ENCODE assay signal across 8 cellular contexts in genomic region chr20:38034108-38034649, GRCh38. TPM values are rescaled to one million over a fixed set of nuclear protein-coding genes. Genes with fewer than 3 reads are reported as not detected.
DNase-seq lines count a peak whose midpoint lies in the region; ATAC-seq and TF ChIP-seq lines count a peak whose summit lies in the region.

No MANE protein-coding gene starts in this region.

- no peaks in the 10 kb centered on the region for H3K27me3 ChIP-seq in CD4-positive, CD25-positive, alpha-beta regulatory T cell (ENCODE audit: control insufficient read depth, insufficient read depth, low read length)
- no peaks in the 10 kb centered on the region for H3K27me3 ChIP-seq in iPS-15b (ENCODE audit: control insufficient read depth, insufficient read depth, low read length)

- H3K27ac Mint-ChIP-seq in CD4-positive, CD25-positive, alpha-beta regulatory T cell = peak overlapping the region; percentile 98 to 99 (median 98)
- peak overlapping the region; percentile 98 for H3K27ac Mint-ChIP-seq in activated T-helper 2 cell treated with anti-CD3 and anti-CD28 coated beads, Interferon-gamma antibody, Interleukin-2, Interleukin-4, amounts not matched to agents 10 μg/mL and 5 μg/mL and 100 μg/mL, durations not matched to agents 14 hours and 24 hours and 36 hours
- peak overlapping the region; percentile 99 to 100 for H3K27ac Mint-ChIP-seq in stimulated activated naive CD8-positive, alpha-beta T cell treated with anti-CD3 and anti-CD28 coated beads, Interleukin-15, amount 100 ng/mL, for 72 hours

- intact Hi-C loops in activated T-helper 2 cell treated with anti-CD3 and anti-CD28 coated beads, Interferon-gamma antibody, Interleukin-2, Interleukin-4, amounts not matched to agents 10 μg/mL and 5 μg/mL and 100 μg/mL, durations not matched to agents 14 hours and 24 hours and 36 hours (cut with micrococcal nuclease) = no loop called here

- DNase-seq in CD4-positive, CD25-positive, alpha-beta regulatory T cell = no peak
- no peak for DNase-seq in activated T-helper 2 cell treated with anti-CD3 and anti-CD28 coated beads, Interferon-gamma antibody, Interleukin-2, Interleukin-4, amounts not matched to agents 10 μg/mL and 5 μg/mL and 100 μg/mL, durations not matched to agents 14 hours and 24 hours and 36 hours (ENCODE audit: low spot score)
- no peak for DNase-seq in stimulated activated naive CD8-positive, alpha-beta T cell treated with anti-CD3 and anti-CD28 coated beads, Interleukin-15, amount 100 ng/mL, for 72 hours
- DNase-seq in putamen (ENCODE audit: low spot score) (no peak), HuH-7.5 (ENCODE audit: low spot score) (no peak), SHP77 (lab: John Stamatoyannopoulos, UW) (no peak)

- H3K4me3 ChIP-seq in CD4-positive, CD25-positive, alpha-beta regulatory T cell (ENCODE audit: low read depth, low read length) = peak overlapping the region; percentile 93
- H3K4me3 ChIP-seq in HEK293 (ENCODE audit: low read depth, low read length) = peak overlapping the region; percentile 90
- peak overlapping the region; percentile 66 for H3K4me3 ChIP-seq in iPS-15b (ENCODE audit: low read depth, low read length)

- H3K27me3 Mint-ChIP-seq in CD4-positive, CD25-positive, alpha-beta regulatory T cell = no peaks in the 10 kb centered on the region
- H3K27me3 Mint-ChIP-seq in activated T-helper 2 cell treated with anti-CD3 and anti-CD28 coated beads, Interferon-gamma antibody, Interleukin-2, Interleukin-4, amounts not matched to agents 10 μg/mL and 5 μg/mL and 100 μg/mL, durations not matched to agents 14 hours and 24 hours and 36 hours (ENCODE audit: low read depth) = no peaks in the 10 kb centered on the region
- no peaks in the 10 kb centered on the region for H3K27me3 Mint-ChIP-seq in stimulated activated naive CD8-positive, alpha-beta T cell treated with anti-CD3 and anti-CD28 coated beads, Interleukin-15, amount 100 ng/mL, for 72 hours

- no peaks in the 10 kb centered on the region for H3K9me3 Mint-ChIP-seq in CD4-positive, CD25-positive, alpha-beta regulatory T cell
- H3K9me3 Mint-ChIP-seq in activated T-helper 2 cell treated with anti-CD3 and anti-CD28 coated beads, Interferon-gamma antibody, Interleukin-2, Interleukin-4, amounts not matched to agents 10 μg/mL and 5 μg/mL and 100 μg/mL, durations not matched to agents 14 hours and 24 hours and 36 hours = no peaks in the 10 kb centered on the region
- no peaks in the 10 kb centered on the region for H3K9me3 Mint-ChIP-seq in stimulated activated naive CD8-positive, alpha-beta T cell treated with anti-CD3 and anti-CD28 coated beads, Interleukin-15, amount 100 ng/mL, for 72 hours

- peaks cover 9% of the 10 kb centered on the region for H3K36me3 ChIP-seq in CD4-positive, CD25-positive, alpha-beta regulatory T cell (ENCODE audit: control insufficient read depth, insufficient read depth, low read length)
- peaks cover 9 to 50% of the 10 kb centered on the region in 2 experiments; a peak in 2 of 3 replicates for H3K36me3 ChIP-seq in HEK293 (ENCODE audit: control insufficient read depth in 2 of 2, insufficient read depth in 1 of 2, low read length in 2 of 2)
- no peaks in the 10 kb centered on the region for H3K36me3 ChIP-seq in iPS-15b (ENCODE audit: control insufficient read depth, insufficient read depth, low read length)

- no peaks in the 10 kb centered on the region for H3K9me3 ChIP-seq in CD4-positive, CD25-positive, alpha-beta regulatory T cell (ENCODE audit: control insufficient read depth in 2 of 2, low read length in 2 of 2)
- H3K9me3 ChIP-seq in HEK293 (ENCODE audit: control insufficient read depth, insufficient read depth, low read depth, low read length) (no peaks in the 10 kb centered on the region), iPS-15b (ENCODE audit: control insufficient read depth, insufficient read depth, low read length) (no peaks in the 10 kb centered on the region)

- no peak for TF ChIP-seq CTCF in HEK293 (tag by site-specific recombination; IDR thresholded peaks at IDR 0.05)

- no peak for ATAC-seq in CD4-positive, CD25-positive, alpha-beta regulatory T cell (ENCODE audit: low read depth in 2 of 2)
- peak; percentile 35 for ATAC-seq in stimulated activated naive CD8-positive, alpha-beta T cell treated with anti-CD3 and anti-CD28 coated beads, Interleukin-15, amount 100 ng/mL, for 72 hours

- peaks cover 13% of the 10 kb centered on the region for H3K36me3 Mint-ChIP-seq in CD4-positive, CD25-positive, alpha-beta regulatory T cell
- H3K36me3 Mint-ChIP-seq in activated T-helper 2 cell treated with anti-CD3 and anti-CD28 coated beads, Interferon-gamma antibody, Interleukin-2, Interleukin-4, amounts not matched to agents 10 μg/mL and 5 μg/mL and 100 μg/mL, durations not matched to agents 14 hours and 24 hours and 36 hours (ENCODE audit: low read depth) = peaks cover 36% of the 10 kb centered on the region

- peaks cover 49% of the 10 kb centered on the region for H3K4me1 ChIP-seq in CD4-positive, CD25-positive, alpha-beta regulatory T cell (ENCODE audit: control insufficient read depth, insufficient read depth, low read length, poor library complexity, severe bottlenecking)
- H3K4me1 ChIP-seq in HEK293 (ENCODE audit: control insufficient read depth, insufficient read depth, low read length) (no peaks in the 10 kb centered on the region), iPS-15b (ENCODE audit: control insufficient read depth, insufficient read depth, low read length) (peaks cover 10% of the 10 kb centered on the region)

- POLR2A ChIA-PET in HEK293 (lab: Yijun Ruan, JAX) = interaction anchor here (1.3 to 2.5 kb wide), 8 partner anchors 9 to 147 kb away, joined by 3 to 12 read pairs (median 4); no protein-coding TSS in a partner anchor

- CTCF ChIA-PET in HEK293 (lab: Yijun Ruan, JAX) = interaction anchor here (0.8 to 1.7 kb wide), 4 partner anchors 14 to 187 kb away, joined by 3 to 7 read pairs (median 4); no protein-coding TSS in a partner anchor

- H3K4me3 Mint-ChIP-seq in CD4-positive, CD25-positive, alpha-beta regulatory T cell = peak overlapping the region; percentile 96 to 99 (median 97)
- H3K4me3 Mint-ChIP-seq in activated T-helper 2 cell treated with anti-CD3 and anti-CD28 coated beads, Interferon-gamma antibody, Interleukin-2, Interleukin-4, amounts not matched to agents 10 μg/mL and 5 μg/mL and 100 μg/mL, durations not matched to agents 14 hours and 24 hours and 36 hours (ENCODE audit: low read depth) = peak overlapping the region; percentile 99
- peak overlapping the region; percentile 91 to 96 for H3K4me3 Mint-ChIP-seq in stimulated activated naive CD8-positive, alpha-beta T cell treated with anti-CD3 and anti-CD28 coated beads, Interleukin-15, amount 100 ng/mL, for 72 hours

- H3K27ac ChIP-seq in CD4-positive, CD25-positive, alpha-beta regulatory T cell (ENCODE audit: insufficient read depth, low read length, poor library complexity, severe bottlenecking) = peak overlapping the region; percentile 93
- H3K27ac ChIP-seq in HEK293 (ENCODE audit: extremely low read depth, low read depth, low read length) = peak overlapping the region; percentile 80; the same call in 1 of the 2 replicates

- peak overlapping the region; percentile 96 for H3K9ac ChIP-seq in iPS-15b (ENCODE audit: low read depth, low read length)

- H3K4me1 Mint-ChIP-seq in CD4-positive, CD25-positive, alpha-beta regulatory T cell = peaks cover 42 to 87% (median 58%) of the 10 kb centered on the region in 4 donors
- peaks cover 49% of the 10 kb centered on the region for H3K4me1 Mint-ChIP-seq in activated T-helper 2 cell treated with anti-CD3 and anti-CD28 coated beads, Interferon-gamma antibody, Interleukin-2, Interleukin-4, amounts not matched to agents 10 μg/mL and 5 μg/mL and 100 μg/mL, durations not matched to agents 14 hours and 24 hours and 36 hours (ENCODE audit: low read depth)
- peaks cover 67% of the 10 kb centered on the region for H3K4me1 Mint-ChIP-seq in stimulated activated naive CD8-positive, alpha-beta T cell treated with anti-CD3 and anti-CD28 coated beads, Interleukin-15, amount 100 ng/mL, for 72 hours

TF ChIP-seq in HEK293, 187 proteins besides CTCF, POLR2A, EP300 and RAD21:
- TF ChIP-seq ZBTB1 (tag by site-specific recombination; IDR thresholded peaks at IDR 0.05) (no peak), ZEB2 (tag by site-specific recombination; IDR thresholded peaks at IDR 0.05) (no peak), ZNF449 (tag by site-specific recombination; IDR thresholded peaks at IDR 0.05) (no peak), SALL2 (tag by site-specific recombination; IDR thresholded peaks at IDR 0.05; ENCODE audit: borderline replicate concordance) (no peak)
- TF ChIP-seq, protein P1, sequence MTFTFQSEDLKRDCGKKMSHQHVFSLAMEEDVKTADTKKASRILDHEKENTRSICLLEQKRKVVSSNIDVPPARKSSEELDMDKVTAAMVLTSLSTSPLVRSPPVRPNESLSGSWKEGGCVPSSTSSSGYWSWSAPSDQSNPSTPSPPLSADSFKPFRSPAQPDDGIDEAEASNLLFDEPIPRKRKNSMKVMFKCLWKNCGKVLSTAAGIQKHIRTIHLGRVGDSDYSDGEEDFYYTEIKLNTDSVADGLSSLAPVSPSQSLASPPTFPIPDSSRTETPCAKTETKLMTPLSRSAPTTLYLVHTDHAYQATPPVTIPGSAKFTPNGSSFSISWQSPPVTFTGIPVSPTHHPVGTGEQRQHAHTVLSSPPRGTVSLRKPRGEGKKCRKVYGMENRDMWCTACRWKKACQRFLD (tag by site-specific recombination; IDR thresholded peaks at IDR 0.05) = no peak

RNA-seq across cellular contexts. Expression of gene RPRD1B, which starts 0.6 kb away (rescaled TPM):
- total RNA-seq in CD4-positive, CD25-positive, alpha-beta regulatory T cell = 54.0 TPM
- polyA plus RNA-seq in CD4-positive, CD25-positive, alpha-beta regulatory T cell = 1 to 10 TPM; 3.8 to 6.2 (median 4.3) TPM
- total RNA-seq in activated T-helper 2 cell treated with anti-CD3 and anti-CD28 coated beads, Interferon-gamma antibody, Interleukin-2, Interleukin-4, amounts not matched to agents 10 μg/mL and 5 μg/mL and 100 μg/mL, durations not matched to agents 14 hours and 24 hours and 36 hours = 39.4 and 42.6 TPM in 2 replicates

RNA-seq across cellular contexts. Expression of gene TTI1, which starts 0.9 kb away (rescaled TPM):
- total RNA-seq in CD4-positive, CD25-positive, alpha-beta regulatory T cell = 21.2 TPM
- polyA plus RNA-seq in CD4-positive, CD25-positive, alpha-beta regulatory T cell = 10 to 100 TPM; 15.2 to 19.0 (median 15.9) TPM
- 35.7 and 36.7 TPM in 2 replicates for total RNA-seq in activated T-helper 2 cell treated with anti-CD3 and anti-CD28 coated beads, Interferon-gamma antibody, Interleukin-2, Interleukin-4, amounts not matched to agents 10 μg/mL and 5 μg/mL and 100 μg/mL, durations not matched to agents 14 hours and 24 hours and 36 hours
